Comparison of ENCODE assay signal across 8 cellular contexts in genomic region chr7:44103941-44104879, GRCh38. TPM values are rescaled to one million over a fixed set of nuclear protein-coding genes. Genes with fewer than 3 reads are reported as not detected.
DNase-seq lines count a peak whose midpoint lies in the region; ATAC-seq and TF ChIP-seq lines count a peak whose summit lies in the region.

Gene AEBP1, plus strand, starts transcription at chr7:44104345. Its CDS starts 321 bp downstream, at chr7:44104666.

- DNase-seq in activated CD4-positive, alpha-beta T cell treated with anti-CD3 and anti-CD28 coated beads for 36 hours: peak; percentile 59
- no peak for DNase-seq in activated CD4-positive, alpha-beta T cell treated with anti-CD3 and anti-CD28 coated beads, Interleukin-2, amount 50 U/mL, for 1 hour
- no peak for DNase-seq in activated T-cell treated with anti-CD3 and anti-CD28 coated beads, Interleukin-2, amount 50 U/mL, for 4 hours
- DNase-seq in glutamatergic neuron (peak; percentile 60), ovary (peak; percentile 65 to 78 (median 73)), NCI-H524 treated with DMSO at 0.1 percent for 48 hours (lab: John Stamatoyannopoulos, UW) (no peak), dedifferentiated amniotic fluid mesenchymal stem cell (ENCODE audit: extremely low spot score) (no peak)

- H3K36me3 Mint-ChIP-seq in activated CD4-positive, alpha-beta T cell treated with anti-CD3 and anti-CD28 coated beads for 36 hours (ENCODE audit: low read depth): peaks cover 3% of the 10 kb centered on the region
- no peaks in the 10 kb centered on the region for H3K36me3 Mint-ChIP-seq in activated T-cell treated with anti-CD3 and anti-CD28 coated beads, Interleukin-2, amount 50 U/mL, for 4 hours (ENCODE audit: insufficient read depth)
- no peaks in the 10 kb centered on the region for H3K36me3 Mint-ChIP-seq in glutamatergic neuron (ENCODE audit: unreplicated experiment)

- peak within 1 kb of the TSS; percentile 76 for H3K4me3 Mint-ChIP-seq in activated CD4-positive, alpha-beta T cell treated with anti-CD3 and anti-CD28 coated beads for 36 hours
- H3K4me3 Mint-ChIP-seq in activated T-cell treated with anti-CD3 and anti-CD28 coated beads, Interleukin-2, amount 50 U/mL, for 4 hours: peak within 1 kb of the TSS; percentile 77
- peak within 1 kb of the TSS; percentile 77 for H3K4me3 Mint-ChIP-seq in glutamatergic neuron (ENCODE audit: unreplicated experiment)

- TF ChIP-seq POLR2A in ovary (IDR thresholded peaks at IDR 0.05): peak; percentile 29

- H3K27ac Mint-ChIP-seq in activated CD4-positive, alpha-beta T cell treated with anti-CD3 and anti-CD28 coated beads for 36 hours: peak within 1 kb of the TSS; percentile 43
- H3K27ac Mint-ChIP-seq in glutamatergic neuron (ENCODE audit: unreplicated experiment): no peak within 1 kb of the TSS

- POLR2A ChIA-PET in activated CD4-positive, alpha-beta T cell treated with anti-CD3 and anti-CD28 coated beads for 36 hours (lab: Charles Lee): no interaction called here

- no peaks in the 10 kb centered on the region for H3K27me3 ChIP-seq in ovary

- no peaks in the 10 kb centered on the region for H3K9me3 Mint-ChIP-seq in activated CD4-positive, alpha-beta T cell treated with anti-CD3 and anti-CD28 coated beads for 36 hours (ENCODE audit: low read depth)
- no peaks in the 10 kb centered on the region for H3K9me3 Mint-ChIP-seq in activated T-cell treated with anti-CD3 and anti-CD28 coated beads, Interleukin-2, amount 50 U/mL, for 4 hours
- no peaks in the 10 kb centered on the region for H3K9me3 Mint-ChIP-seq in glutamatergic neuron (ENCODE audit: unreplicated experiment)

- WGBS in ovary, 3 donors: 1 to 4% (median 2%) methylated on average over 39 to 86 of the region's 89 CpGs

- TF ChIP-seq CTCF in glutamatergic neuron (IDR thresholded peaks at IDR 0.05; ENCODE audit: partially characterized antibody, unreplicated experiment) (no peak), ovary (IDR thresholded peaks at IDR 0.05) (no peak)

- no peak for TF ChIP-seq EP300 in ovary (IDR thresholded peaks at IDR 0.05)

- peaks cover 21% of the 10 kb centered on the region for H3K4me1 ChIP-seq in ovary (ENCODE audit: insufficient read depth)

- CTCF ChIA-PET in activated CD4-positive, alpha-beta T cell treated with anti-CD3 and anti-CD28 coated beads for 36 hours (lab: Charles Lee): no interaction called here

- H3K4me3 ChIP-seq in ovary: peak within 1 kb of the TSS; percentile 71

- no peaks in the 10 kb centered on the region for H3K9me3 ChIP-seq in ovary

- H3K36me3 ChIP-seq in ovary: no peaks in the 10 kb centered on the region

- H3K27me3 Mint-ChIP-seq in activated CD4-positive, alpha-beta T cell treated with anti-CD3 and anti-CD28 coated beads for 36 hours: peaks cover 4% of the 10 kb centered on the region
- peaks cover 21% of the 10 kb centered on the region for H3K27me3 Mint-ChIP-seq in activated T-cell treated with anti-CD3 and anti-CD28 coated beads, Interleukin-2, amount 50 U/mL, for 4 hours (ENCODE audit: low read depth)
- peaks cover 9% of the 10 kb centered on the region for H3K27me3 Mint-ChIP-seq in glutamatergic neuron (ENCODE audit: unreplicated experiment)

- H3K4me1 Mint-ChIP-seq in activated CD4-positive, alpha-beta T cell treated with anti-CD3 and anti-CD28 coated beads for 36 hours: peaks cover 12% of the 10 kb centered on the region
- peaks cover 15% of the 10 kb centered on the region for H3K4me1 Mint-ChIP-seq in activated T-cell treated with anti-CD3 and anti-CD28 coated beads, Interleukin-2, amount 50 U/mL, for 4 hours (ENCODE audit: low read depth)
- peaks cover 10% of the 10 kb centered on the region for H3K4me1 Mint-ChIP-seq in glutamatergic neuron (ENCODE audit: low read depth, unreplicated experiment)

- intact Hi-C loops in activated CD4-positive, alpha-beta T cell treated with anti-CD3 and anti-CD28 coated beads for 36 hours (cut with DNase I, micrococcal nuclease): loop anchor here in 1 of 2 experiments (1.0 to 2.0 kb wide), 2 partner anchors 19 to 21 kb away; partner anchors contain the start of genes POLD2 and POLM
- intact Hi-C loops in ovary (cut with DNase I): loop anchor here in 2 of 4 donors (2.0 kb wide), 2 partner anchors 21 to 23 kb away; partner anchors contain the start of gene POLM (in 1 of the 2)

- H3K27ac ChIP-seq in ovary: peak within 1 kb of the TSS; percentile 89 to 93

- peak; percentile 68 for ATAC-seq in activated CD4-positive, alpha-beta T cell treated with anti-CD3 and anti-CD28 coated beads for 36 hours
- peak; percentile 46 to 47 for ATAC-seq in activated T-cell treated with anti-CD3 and anti-CD28 coated beads, Interleukin-2, amount 50 U/mL, for 4 hours
- no peak for ATAC-seq in HG03135 (IDR thresholded peaks at IDR 0.05; ENCODE audit: unreplicated experiment)

RNA-seq across cellular contexts. Expression of gene AEBP1, which starts in this region (rescaled TPM):
- total RNA-seq in activated CD4-positive, alpha-beta T cell treated with anti-CD3 and anti-CD28 coated beads for 36 hours: 10 to 100 TPM; 18.2 to 18.3 TPM
- 10 to 100 TPM; 26.7 to 36.3 (median 35.7) TPM for total RNA-seq in activated T-cell treated with anti-CD3 and anti-CD28 coated beads, Interleukin-2, amount 50 U/mL, for 4 hours
- total RNA-seq in glutamatergic neuron (ENCODE audit: unreplicated experiment) (35.4 TPM), ovary (100 to 1,000 TPM; 137 to 563 (median 327) TPM)
- 100 to 1,000 TPM; 240 to 283 TPM for polyA plus RNA-seq in ovary

Comparison
In these comparisons a context has a peak if more than half of its experiments do, and no peak if none do; other contexts are left out.
1. DNase-seq: peak in activated CD4-positive, alpha-beta T cell treated with anti-CD3 and anti-CD28 coated beads for 36 hours (single experiment), glutamatergic neuron (single experiment) and ovary (5 of 5); none in activated CD4-positive, alpha-beta T cell treated with anti-CD3 and anti-CD28 coated beads, Interleukin-2, amount 50 U/mL, for 1 hour (single experiment), activated T-cell treated with anti-CD3 and anti-CD28 coated beads, Interleukin-2, amount 50 U/mL, for 4 hours (single experiment), NCI-H524 treated with DMSO at 0.1 percent for 48 hours (single experiment) and dedifferentiated amniotic fluid mesenchymal stem cell (single experiment).
2. Peak in every context shown above with its lines, with median percentiles within 50 percentile points of each other: H3K4me3 Mint-ChIP-seq.